ENCODE assay signal across 14 cellular contexts in genomic region chr1:56774067-56774609, GRCh38. TPM values are rescaled to one million over a fixed set of nuclear protein-coding genes. Genes with fewer than 3 reads are reported as not detected.
A peak's percentile ranks its signal among the peaks of the same experiment; 100 is the strongest.
DNase-seq lines count a peak whose midpoint lies in the region; ATAC-seq, FAIRE-seq and TF ChIP-seq lines count a peak whose summit lies in the region.
"Had no signal": no experiment of that assay in that cellular context is flagged by ENCODE, and none has a peak within 500 bp of the region (broad histone marks: within the 10 kb centered on the region; RNA-seq: fewer than 3 reads in every experiment).

No MANE protein-coding gene starts in this region.

- CTCF ChIA-PET in A673 (lab: Charles Lee): no interaction called here

- FAIRE-seq in H54 (lab: Jason Lieb, UNC): peak; percentile 48
- FAIRE-seq: endothelial cell of umbilical vein had no signal

- H3K27me3 Mint-ChIP-seq in naive B cell: peaks cover 0 to 7% (median 5%) of the 10 kb centered on the region in 3 donors

- no peaks in the 10 kb centered on the region for H3K9me3 Mint-ChIP-seq in naive B cell

- no peaks in the 10 kb centered on the region for H3K36me3 ChIP-seq in A673 (ENCODE audit: insufficient read depth, low read length, poor library complexity, severe bottlenecking)
- H3K36me3 ChIP-seq: left ventricle myocardium inferior, stomach had no signal

- ATAC-seq in GM18870 (IDR thresholded peaks at IDR 0.05; ENCODE audit: unreplicated experiment) (peak; percentile 83), naive B cell (ENCODE audit: low read depth in 2 of 2) (peak; percentile 50 to 63)

- POLR2A ChIA-PET in A673 (lab: Charles Lee; ENCODE audit: low non-redundant PET): no interaction called here

- H3K4me3 ChIP-seq in A673 (ENCODE audit: low read depth, low read length, poor library complexity, severe bottlenecking): no peak overlapping the region
- H3K4me3 ChIP-seq: left ventricle myocardium inferior, SK-N-MC, stomach had no signal

- intact Hi-C loops in A673 (cut with micrococcal nuclease; ENCODE audit: unreplicated experiment): no loop called here

- H3K9me3 ChIP-seq in A673 (ENCODE audit: low read depth, low read length, poor library complexity, severe bottlenecking): no peaks in the 10 kb centered on the region
- H3K9me3 ChIP-seq: left ventricle myocardium inferior, stomach had no signal

- H3K36me3 Mint-ChIP-seq in naive B cell: no peaks in the 10 kb centered on the region

- H3K27ac Mint-ChIP-seq in naive B cell: peak overlapping the region in 3 of 6 donors; percentile 26 to 73 (median 59)

- no peaks in the 10 kb centered on the region for H3K4me1 ChIP-seq in A673 (ENCODE audit: insufficient read depth, low read length, poor library complexity, severe bottlenecking)
- H3K4me1 ChIP-seq: left ventricle myocardium inferior, stomach had no signal

- peaks cover 0 to 10% (median 6%) of the 10 kb centered on the region in 3 donors for H3K4me1 Mint-ChIP-seq in naive B cell

- TF ChIP-seq POLR2A in H54 (IDR thresholded peaks at IDR 0.05; ENCODE audit: low read depth, low read length): no peak

- TF ChIP-seq CTCF in A673 (conservative IDR thresholded peaks at IDR 0.05; ENCODE audit: low read depth, low read length): no peak

- DNase-seq in H54 (ENCODE audit: insufficient read length, low spot score) (no peak), NOMO-1 treated with DMSO at 0.1 percent for 48 hours (lab: John Stamatoyannopoulos, UW; ENCODE audit: unreplicated experiment) (peak; percentile 70), naive B cell (no peak), NCI-H2171 (lab: John Stamatoyannopoulos, UW) (no peak), A673 (ENCODE audit: low spot score) (no peak), HUDEP-2 (lab: John Stamatoyannopoulos, UW; ENCODE audit: unreplicated experiment in 76 of 76) (no peak)
- DNase-seq: activated effector memory CD4-positive, alpha-beta T cell treated with Interleukin-2 at 50 U/mL for 16 hours; left ventricle myocardium inferior; stomach had no signal

- H3K27me3 ChIP-seq in A673 (replicated peaks; ENCODE audit: insufficient read depth, low read depth, low read length, poor library complexity): peaks cover 14% of the 10 kb centered on the region
- H3K27me3 ChIP-seq: stomach had no signal

- no peak overlapping the region for H3K27ac ChIP-seq in A673 (ENCODE audit: low read depth, low read length, poor library complexity, severe bottlenecking)
- H3K27ac ChIP-seq: left ventricle myocardium inferior, SK-N-MC, stomach had no signal

- H3K4me3 Mint-ChIP-seq in naive B cell: peak overlapping the region in 7 of 8 donors; percentile 31 to 79 (median 61)

- no TSS peak for BruUV-seq in A673 (replicated peaks; lab: Mats Ljungman, UMichigan)

RNA-seq across cellular contexts. Expression of gene FYB2, which starts 45.1 kb away (rescaled TPM):
- polyA plus RNA-seq in naive B cell (ENCODE audit: low read depth in 6 of 6): not detected
- 0.47 TPM in 1 of 2 replicates, not detected in the other for total RNA-seq in A673 (2021)
- total RNA-seq: endothelial cell of umbilical vein, MCF 10A, skeletal muscle tissue had no signal
- polyA plus RNA-seq: endothelial cell of umbilical vein had no signal
